Comparison of ENCODE assay signal across 18 cellular contexts in genomic region chr12:65638324-65638723, GRCh38.
DNase-seq lines count a peak whose midpoint lies in the region; ATAC-seq and TF ChIP-seq lines count a peak whose summit lies in the region.
"Had no signal": no experiment of that assay in that cellular context is flagged by ENCODE, and none has a peak within 500 bp of the region (broad histone marks: within the 10 kb centered on the region; RNA-seq: fewer than 3 reads in every experiment).

No MANE protein-coding gene starts in this region.

- H3K4me1 Mint-ChIP-seq in endodermal cell (peaks cover 23% of the 10 kb centered on the region), T-helper 17 cell (no peaks in the 10 kb centered on the region)
- H3K4me1 Mint-ChIP-seq: CD4-positive, CD25-positive, alpha-beta regulatory T cell had no signal

- peaks cover 27% of the 10 kb centered on the region for H3K27me3 Mint-ChIP-seq in endodermal cell (ENCODE audit: insufficient read depth)
- H3K27me3 Mint-ChIP-seq in T-helper 17 cell = no peaks in the 10 kb centered on the region

- peak overlapping the region; percentile 55 for H2BK12ac ChIP-seq in trophoblast cell (ENCODE audit: low read length)

- no peak overlapping the region for H4K12ac ChIP-seq in trophoblast cell (ENCODE audit: low read depth, low read length)

- H3K36me3 ChIP-seq in endodermal cell (ENCODE audit: control insufficient read depth, insufficient read depth, low read length) = no peaks in the 10 kb centered on the region
- peaks cover 0 to 2% of the 10 kb centered on the region in 2 experiments for H3K36me3 ChIP-seq in trophoblast cell (ENCODE audit: control insufficient read depth in 1 of 2, insufficient read depth in 2 of 2, low read length in 2 of 2)
- no peaks in the 10 kb centered on the region for H3K36me3 ChIP-seq in PC-9 (ENCODE audit: low read depth)

- no peak overlapping the region for H4K91ac ChIP-seq in trophoblast cell (ENCODE audit: low read depth, low read length)

- no peak overlapping the region for H3K18ac ChIP-seq in trophoblast cell (ENCODE audit: low read length)

- H3K4me3 Mint-ChIP-seq in endodermal cell (no peak overlapping the region), T-helper 17 cell (no peak overlapping the region)
- H3K4me3 Mint-ChIP-seq: CD4-positive, CD25-positive, alpha-beta regulatory T cell had no signal

- H3K36me3 Mint-ChIP-seq in endodermal cell (ENCODE audit: low read depth) = no peaks in the 10 kb centered on the region
- no peaks in the 10 kb centered on the region for H3K36me3 Mint-ChIP-seq in T-helper 17 cell (ENCODE audit: low read depth)
- H3K36me3 Mint-ChIP-seq: CD4-positive, CD25-positive, alpha-beta regulatory T cell had no signal

- intact Hi-C loops in PC-9 (cut with micrococcal nuclease; ENCODE audit: unreplicated experiment) = loop anchor here (10.0 kb wide), 1 partner anchor 186 kb away; the partner anchor contains the start of gene HMGA2

- BruUV-seq in PC-9 (replicated peaks; lab: Mats Ljungman, UMichigan) = no TSS peak

- H3K9me3 ChIP-seq in endodermal cell (ENCODE audit: control insufficient read depth, low read length) = no peaks in the 10 kb centered on the region
- H3K9me3 ChIP-seq in trophoblast cell (ENCODE audit: insufficient read depth, low read depth, low read length) = no peaks in the 10 kb centered on the region
- H3K9me3 ChIP-seq in PC-9 (ENCODE audit: insufficient read depth, low read depth) = peaks cover 3% of the 10 kb centered on the region; the same call in 1 of the 2 replicates
- H3K9me3 ChIP-seq in T-helper 17 cell (ENCODE audit: control insufficient read depth, low read length, poor library complexity, severe bottlenecking) = no peaks in the 10 kb centered on the region
- H3K9me3 ChIP-seq: A549 had no signal

- no peaks in the 10 kb centered on the region for H3K27me3 ChIP-seq in endodermal cell (ENCODE audit: control insufficient read depth, insufficient read depth, low read length, poor library complexity, severe bottlenecking)
- H3K27me3 ChIP-seq in trophoblast cell (ENCODE audit: insufficient read depth, low read length) = no peaks in the 10 kb centered on the region
- H3K27me3 ChIP-seq in PC-9 (ENCODE audit: insufficient read depth, low read depth) = no peaks in the 10 kb centered on the region

- no peaks in the 10 kb centered on the region for H3K9me2 ChIP-seq in PC-9 (ENCODE audit: insufficient read depth)

- H3K27ac ChIP-seq in endodermal cell (ENCODE audit: low read depth, low read length) (no peak overlapping the region), trophoblast cell (ENCODE audit: low read depth, low read length) (no peak overlapping the region), PC-9 (no peak overlapping the region)

- H4K20me1 ChIP-seq in PC-9 (ENCODE audit: insufficient read depth) = no peaks in the 10 kb centered on the region

- H3K4me1 ChIP-seq in endodermal cell (ENCODE audit: control insufficient read depth, insufficient read depth, low read length) = peaks cover 18% of the 10 kb centered on the region
- H3K4me1 ChIP-seq in trophoblast cell (ENCODE audit: control insufficient read depth in 1 of 2, insufficient read depth in 2 of 2, low read length in 2 of 2) = no peaks in the 10 kb centered on the region
- peaks cover 34% of the 10 kb centered on the region for H3K4me1 ChIP-seq in PC-9 (replicated peaks; ENCODE audit: insufficient read depth)

- no peak overlapping the region for H3K14ac ChIP-seq in trophoblast cell (ENCODE audit: low read length)

- H3K4ac ChIP-seq in trophoblast cell (ENCODE audit: low read depth, low read length) = no peak overlapping the region

- no peak overlapping the region for H3K23ac ChIP-seq in trophoblast cell (ENCODE audit: low read length)

- H2BK120ac ChIP-seq in trophoblast cell (ENCODE audit: insufficient read depth, low read length, poor library complexity) = no peak overlapping the region

- CTCF ChIA-PET in PC-9 (lab: Charles Lee) = interaction anchor here (1.3 kb wide), 1 partner anchor 15 kb away, joined by 3 read pairs; no protein-coding TSS in a partner anchor

- no peak overlapping the region for H4K8ac ChIP-seq in trophoblast cell (ENCODE audit: low read depth, low read length)

- H3K9ac ChIP-seq in endodermal cell (ENCODE audit: extremely low read depth, low read length, poor library complexity, severe bottlenecking) (no peak overlapping the region), trophoblast cell (ENCODE audit: low read length) (no peak overlapping the region)

- H2AK5ac ChIP-seq in trophoblast cell (ENCODE audit: low read length) = no peak overlapping the region

- POLR2A ChIA-PET in PC-9 (lab: Charles Lee; ENCODE audit: unreplicated experiment) = interaction anchor here (0.7 kb wide), 1 partner anchor 231 kb away, joined by 8 read pairs; no protein-coding TSS in a partner anchor

- no peak overlapping the region for H2AFZ ChIP-seq in trophoblast cell (ENCODE audit: insufficient read depth, low read length, poor library complexity)
- H2AFZ ChIP-seq in PC-9 = no peak overlapping the region

- no peak overlapping the region for H2BK5ac ChIP-seq in trophoblast cell (ENCODE audit: low read depth, low read length, poor library complexity)

- H3K9me3 Mint-ChIP-seq in endodermal cell = no peaks in the 10 kb centered on the region

- peaks cover 23% of the 10 kb centered on the region; the same call in 1 of the 2 replicates for H3F3A ChIP-seq in PC-9 (ENCODE audit: insufficient read depth, low read depth)

- no peak for ATAC-seq in T-helper 17 cell
- no peak for ATAC-seq in HG03045 (IDR thresholded peaks at IDR 0.05; ENCODE audit: unreplicated experiment)
- ATAC-seq: A549, Right ventricle myocardium inferior had no signal

- no peak overlapping the region for H3K27ac Mint-ChIP-seq in endodermal cell
- no peak overlapping the region for H3K27ac Mint-ChIP-seq in T-helper 17 cell

- DNase-seq in D341Med (ENCODE audit: low spot score) (peak; percentile 45), NCI-H82 (lab: John Stamatoyannopoulos, UW) (peak; percentile 100), endodermal cell (peak; percentile 62), trophoblast cell (no peak), PC-9 (no peak), GM19238 (ENCODE audit: insufficient read length, low spot score) (no peak), T-helper 17 cell (no peak)
- DNase-seq: Calu3; CD4-positive, CD25-positive, alpha-beta regulatory T cell; DMS79 treated with DMSO at 0.1 percent for 48 hours; GDM1; NCI-H1436; NCI-H2081 treated with DMSO at 0.1 percent for 48 hours; NCI-H2227 treated with DMSO at 0.1 percent for 48 hours; NCI-H526 treated with DMSO at 0.1 percent for 48 hours had no signal

- H3K4me2 ChIP-seq in trophoblast cell (ENCODE audit: low read length) = no peak overlapping the region
- no peak overlapping the region for H3K4me2 ChIP-seq in PC-9
- H3K4me2 ChIP-seq: A549 had no signal

- H3K79me1 ChIP-seq in trophoblast cell (ENCODE audit: low read length) = peaks cover 2% of the 10 kb centered on the region

- TF ChIP-seq CTCF in endodermal cell (conservative IDR thresholded peaks at IDR 0.05) = no peak
- no peak for TF ChIP-seq CTCF in PC-9 (conservative IDR thresholded peaks at IDR 0.05)

- H3K4me3 ChIP-seq in endodermal cell (ENCODE audit: low read length) = no peak overlapping the region
- no peak overlapping the region for H3K4me3 ChIP-seq in trophoblast cell (ENCODE audit: low read depth, low read length)
- H3K4me3 ChIP-seq in PC-9 = no peak overlapping the region
- H3K4me3 ChIP-seq: A549 had no signal

- H3K79me2 ChIP-seq in trophoblast cell (ENCODE audit: control insufficient read depth, insufficient read depth, low read length, poor library complexity) (no peaks in the 10 kb centered on the region), PC-9 (ENCODE audit: low read depth) (no peaks in the 10 kb centered on the region)

Comparison
In these comparisons a context has a peak if more than half of its experiments do, and no peak if none do; other contexts are left out.
1. DNase-seq: peak in D341Med (single experiment), NCI-H82 (single experiment) and endodermal cell (single experiment); none in trophoblast cell (0 of 2), PC-9 (0 of 2), GM19238 (single experiment) and T-helper 17 cell (0 of 3).